In genomic region chr6:118663993-118664985, GRCh38 we compare ENCODE assay signal across 10 cellular contexts. TPM values are rescaled to one million over a fixed set of nuclear protein-coding genes. Genes with fewer than 3 reads are reported as not detected.
DNase-seq lines count a peak whose midpoint lies in the region; ATAC-seq lines count a peak whose summit lies in the region.
"Had no signal": no experiment of that assay in that cellular context is flagged by ENCODE, and none has a peak within 500 bp of the region (broad histone marks: within the 10 kb centered on the region; RNA-seq: fewer than 3 reads in every experiment).

No MANE protein-coding gene starts in this region.

- 88% methylated on average over 8 of the region's 10 CpGs for WGBS in mesenchymal stem cell
- WGBS in aorta, 2 donors = 60 to 63% methylated on average over 10 of the region's 10 CpGs

- peak overlapping the region; percentile 72 for H3K9ac ChIP-seq in mesenchymal stem cell (ENCODE audit: low read length)

- H3K36me3 ChIP-seq in CD4-positive, alpha-beta memory T cell (ENCODE audit: insufficient read depth, low read length) = no peaks in the 10 kb centered on the region
- no peaks in the 10 kb centered on the region for H3K36me3 ChIP-seq in mesenchymal stem cell (ENCODE audit: control insufficient read depth in 1 of 2, insufficient read depth in 2 of 2, low read depth in 1 of 2, low read length in 2 of 2)
- H3K36me3 ChIP-seq in aorta (ENCODE audit: control insufficient read depth in 1 of 2, insufficient read depth in 2 of 2, low read length in 1 of 2) = no peaks in the 10 kb centered on the region

- no peak overlapping the region for H3K14ac ChIP-seq in mesenchymal stem cell (ENCODE audit: low read length in 2 of 2)

- no peak overlapping the region for H3K4me2 ChIP-seq in mesenchymal stem cell (ENCODE audit: low read length, poor library complexity, severe bottlenecking)

- H3K4me1 ChIP-seq in CD4-positive, alpha-beta memory T cell (ENCODE audit: insufficient read depth, low read length) = peaks cover 67% of the 10 kb centered on the region
- peaks cover 7% of the 10 kb centered on the region for H3K4me1 ChIP-seq in mesenchymal stem cell (ENCODE audit: control insufficient read depth, insufficient read depth, low read depth, low read length)
- no peaks in the 10 kb centered on the region for H3K4me1 ChIP-seq in aorta (ENCODE audit: control insufficient read depth in 1 of 2, insufficient read depth in 2 of 2, low read length in 2 of 2)

- no peak overlapping the region for H3K4ac ChIP-seq in mesenchymal stem cell (ENCODE audit: low read depth in 1 of 2, low read length in 2 of 2)

- H3K27me3 ChIP-seq in CD4-positive, alpha-beta memory T cell (ENCODE audit: insufficient read depth, low read length) = no peaks in the 10 kb centered on the region
- H3K27me3 ChIP-seq in mesenchymal stem cell (ENCODE audit: control insufficient read depth in 1 of 2, insufficient read depth in 1 of 2, low read length in 2 of 2) (no peaks in the 10 kb centered on the region), aorta (ENCODE audit: control insufficient read depth in 1 of 2, insufficient read depth in 2 of 2, low read length in 1 of 2) (no peaks in the 10 kb centered on the region)

- H2BK15ac ChIP-seq in mesenchymal stem cell (ENCODE audit: low read depth, poor library complexity, severe bottlenecking) = no peak overlapping the region

- no peak overlapping the region for H4K8ac ChIP-seq in mesenchymal stem cell (ENCODE audit: low read length)

- H3K4me3 ChIP-seq in CD4-positive, alpha-beta memory T cell (ENCODE audit: low read length in 2 of 2) = peak overlapping the region; percentile 43 to 58
- peak overlapping the region in 1 of 2 experiments; percentile 62 for H3K4me3 ChIP-seq in mesenchymal stem cell (ENCODE audit: insufficient read depth in 1 of 2, low read depth in 1 of 2, low read length in 2 of 2)
- H3K4me3 ChIP-seq in aorta (ENCODE audit: low read length in 2 of 2) = no peak overlapping the region

- H3K27ac Mint-ChIP-seq in CD4-positive, alpha-beta memory T cell = peak overlapping the region; percentile 80 to 99 (median 96)
- H3K27ac Mint-ChIP-seq in T-helper 17 cell = peak overlapping the region; percentile 97

- POLR2A ChIA-PET in CD4-positive, alpha-beta memory T cell (lab: Charles Lee; ENCODE audit: partially characterized antibody) = interaction anchor here (1.1 to 3.4 kb wide), 4 partner anchors 9 to 218 kb away, joined by 3 to 31 read pairs (median 8); no protein-coding TSS in a partner anchor

- peaks cover 53 to 79% (median 69%) of the 10 kb centered on the region in 4 donors for H3K4me1 Mint-ChIP-seq in CD4-positive, alpha-beta memory T cell
- H3K4me1 Mint-ChIP-seq in T-helper 17 cell = peaks cover 47% of the 10 kb centered on the region

- ATAC-seq in GM19438 (IDR thresholded peaks at IDR 0.05; ENCODE audit: low read depth, unreplicated experiment) (peak; percentile 63), T-helper 17 cell (peak; percentile 19), aorta (ENCODE audit: low FRiP score) (no peak)

- H2AK5ac ChIP-seq in mesenchymal stem cell (ENCODE audit: low read length, severe bottlenecking) = no peak overlapping the region

- H3K9me3 ChIP-seq in CD4-positive, alpha-beta memory T cell (ENCODE audit: control insufficient read depth in 1 of 2, low read length in 2 of 2) = no peaks in the 10 kb centered on the region
- H3K9me3 ChIP-seq in T-helper 17 cell (ENCODE audit: control insufficient read depth, low read length, poor library complexity, severe bottlenecking) (no peaks in the 10 kb centered on the region), mesenchymal stem cell (ENCODE audit: control insufficient read depth, low read length) (no peaks in the 10 kb centered on the region), aorta (ENCODE audit: control insufficient read depth, low read length) (no peaks in the 10 kb centered on the region)

- H2AFZ ChIP-seq in mesenchymal stem cell (ENCODE audit: low read depth, low read length) = no peak overlapping the region

- H3K23ac ChIP-seq in mesenchymal stem cell (ENCODE audit: low read length in 2 of 2) = no peak overlapping the region

- H4K91ac ChIP-seq in mesenchymal stem cell (ENCODE audit: low read length) = no peak overlapping the region

- H3K4me3 Mint-ChIP-seq in CD4-positive, alpha-beta memory T cell = peak overlapping the region; percentile 87 to 97 (median 92)
- H3K4me3 Mint-ChIP-seq in T-helper 17 cell = peak overlapping the region; percentile 97

- H2BK12ac ChIP-seq in mesenchymal stem cell (ENCODE audit: low read length in 2 of 2) = no peak overlapping the region

- H2BK5ac ChIP-seq in mesenchymal stem cell (ENCODE audit: low read depth, low read length, poor library complexity, severe bottlenecking) = no peak overlapping the region

- H3K36me3 Mint-ChIP-seq in CD4-positive, alpha-beta memory T cell = peaks cover 4 to 17% of the 10 kb centered on the region in 2 donors
- H3K36me3 Mint-ChIP-seq in T-helper 17 cell (ENCODE audit: low read depth) = peaks cover 4% of the 10 kb centered on the region

- H3K27me3 Mint-ChIP-seq in CD4-positive, alpha-beta memory T cell = no peaks in the 10 kb centered on the region
- no peaks in the 10 kb centered on the region for H3K27me3 Mint-ChIP-seq in T-helper 17 cell

- no peak for DNase-seq in CD4-positive, alpha-beta memory T cell
- no peak for DNase-seq in T-helper 17 cell
- DNase-seq in mesenchymal stem cell = no peak
- DNase-seq in COLO668 (lab: John Stamatoyannopoulos, UW; ENCODE audit: unreplicated experiment) = no peak
- no peak for DNase-seq in aorta
- DNase-seq in HuH-7.5 (ENCODE audit: low spot score) = no peak
- no peak for DNase-seq in middle frontal gyrus (ENCODE audit: extremely low spot score, low spot score)
- DNase-seq: posterior cingulate gyrus had no signal

- no peak overlapping the region for H2BK120ac ChIP-seq in mesenchymal stem cell (ENCODE audit: low read depth, low read length)

- H3K79me1 ChIP-seq in mesenchymal stem cell (replicated peaks; ENCODE audit: low read length, poor library complexity, severe bottlenecking) = peaks cover 8% of the 10 kb centered on the region

- H3K27ac ChIP-seq in CD4-positive, alpha-beta memory T cell (ENCODE audit: low read depth, low read length) = peak overlapping the region; percentile 55
- no peak overlapping the region for H3K27ac ChIP-seq in mesenchymal stem cell (ENCODE audit: low read length, poor library complexity, severe bottlenecking)
- H3K27ac ChIP-seq in aorta (ENCODE audit: low read depth in 1 of 2, low read length in 2 of 2) = no peak overlapping the region
- H3K27ac ChIP-seq: epithelial cell of prostate had no signal

- CTCF ChIA-PET in CD4-positive, alpha-beta memory T cell (lab: Charles Lee; ENCODE audit: partially characterized antibody) = interaction anchor here (0.9 to 2.8 kb wide), 5 partner anchors 13 to 151 kb away, joined by 3 to 8 read pairs (median 5); partner anchors contain the start of gene CEP85L

- intact Hi-C loops in CD4-positive, alpha-beta memory T cell (cut with micrococcal nuclease) = loop anchor here (1.0 to 2.0 kb wide), 3 partner anchors 13 to 46 kb away; partner anchors contain the start of gene CEP85L
- intact Hi-C loops in aorta (cut with DNase I) = no loop called here

- no peak overlapping the region for H3K18ac ChIP-seq in mesenchymal stem cell (ENCODE audit: low read depth in 1 of 2, low read length in 2 of 2)

- peaks cover 0 to 1% (median 0%) of the 10 kb centered on the region in 8 donors for H3K9me3 Mint-ChIP-seq in CD4-positive, alpha-beta memory T cell

RNA-seq across cellular contexts. Expression of gene CEP85L, which starts 12.9 kb away (rescaled TPM):
- total RNA-seq in CD4-positive, alpha-beta memory T cell = 10 to 100 TPM; 64.9 to 71.1 TPM
- 10 to 100 TPM; 32.7 to 35.9 TPM for polyA plus RNA-seq in CD4-positive, alpha-beta memory T cell
- total RNA-seq in T-helper 17 cell (10 to 100 TPM; 87.6 to 95.6 TPM), aorta (10 to 100 TPM; 17.2 to 21.3 TPM)
- polyA plus RNA-seq in mesenchymal stem cell (2013, experiment 1 of 2) = 6.0 TPM
- 6.1 TPM for polyA plus RNA-seq in mesenchymal stem cell (2013, experiment 2 of 2)
- 1 to 10 TPM; 1.1 to 1.7 TPM for polyA plus RNA-seq in aorta

Comparison
In these comparisons a context has a peak if more than half of its experiments do, and no peak if none do; other contexts are left out.
1. H3K4me3 ChIP-seq: peak in CD4-positive, alpha-beta memory T cell (2 of 2); none in aorta (0 of 2).